ENCODE assay signal across 10 cellular contexts in genomic region chr20:59004493-59004762, GRCh38. TPM values are rescaled to one million over a fixed set of nuclear protein-coding genes. Genes with fewer than 3 reads are reported as not detected.
DNase-seq lines count a peak whose midpoint lies in the region; ATAC-seq and TF ChIP-seq lines count a peak whose summit lies in the region.
"Had no signal": no experiment of that assay in that cellular context is flagged by ENCODE, and none has a peak within 500 bp of the region (broad histone marks: within the 10 kb centered on the region; RNA-seq: fewer than 3 reads in every experiment).

No MANE protein-coding gene starts in this region.

- peak overlapping the region; percentile 75 for H3K4me3 Mint-ChIP-seq in activated naive CD8-positive, alpha-beta T cell treated with anti-CD3 and anti-CD28 coated beads for 36 hours

- H3K27me3 ChIP-seq in mononuclear cell (ENCODE audit: insufficient read depth, low read length) (no peaks in the 10 kb centered on the region), upper lobe of right lung (no peaks in the 10 kb centered on the region)

- intact Hi-C loops in upper lobe of right lung (cut with DNase I): no loop called here
- intact Hi-C loops in sciatic nerve (cut with DNase I): no loop called here

- H3K4me1 Mint-ChIP-seq in activated naive CD8-positive, alpha-beta T cell treated with anti-CD3 and anti-CD28 coated beads for 36 hours: peaks cover 25% of the 10 kb centered on the region

- H3K4me1 ChIP-seq in mononuclear cell (ENCODE audit: insufficient read depth, low read length) (peaks cover 60% of the 10 kb centered on the region), upper lobe of right lung (peaks cover 25% of the 10 kb centered on the region)

- H3K27ac ChIP-seq in upper lobe of right lung: peak overlapping the region; percentile 51

- H3K27me3 Mint-ChIP-seq in activated naive CD8-positive, alpha-beta T cell treated with anti-CD3 and anti-CD28 coated beads for 36 hours: no peaks in the 10 kb centered on the region

- H3K27ac Mint-ChIP-seq in activated naive CD8-positive, alpha-beta T cell treated with anti-CD3 and anti-CD28 coated beads for 36 hours: peak overlapping the region; percentile 90

- H3K9me3 ChIP-seq in mononuclear cell (ENCODE audit: low read depth, low read length) (no peaks in the 10 kb centered on the region), upper lobe of right lung (no peaks in the 10 kb centered on the region)

- peaks cover 3% of the 10 kb centered on the region for H3K36me3 Mint-ChIP-seq in activated naive CD8-positive, alpha-beta T cell treated with anti-CD3 and anti-CD28 coated beads for 36 hours

- peak overlapping the region; percentile 58 for H3K4me3 ChIP-seq in mononuclear cell (ENCODE audit: low read length)
- peak overlapping the region; percentile 70 for H3K4me3 ChIP-seq in upper lobe of right lung

- no peaks in the 10 kb centered on the region for H3K9me3 Mint-ChIP-seq in activated naive CD8-positive, alpha-beta T cell treated with anti-CD3 and anti-CD28 coated beads for 36 hours

- ATAC-seq in upper lobe of right lung: no peak
- no peak for ATAC-seq in GM21515 (IDR thresholded peaks at IDR 0.05; ENCODE audit: unreplicated experiment)
- ATAC-seq in GM19351 (IDR thresholded peaks at IDR 0.05; ENCODE audit: unreplicated experiment): no peak
- no peak for ATAC-seq in sciatic nerve

- peak; percentile 85 for DNase-seq in activated effector memory CD4-positive, alpha-beta T cell treated with anti-CD3 and anti-CD28 coated beads, Interleukin-2, amount 50 U/mL, for 16 hours
- DNase-seq in activated effector memory CD4-positive, alpha-beta T cell treated with Interleukin-2 at 50 U/mL for 16 hours: no peak
- peak; percentile 69 for DNase-seq in activated naive CD8-positive, alpha-beta T cell treated with anti-CD3 and anti-CD28 coated beads for 36 hours
- DNase-seq in upper lobe of right lung: peak; percentile 85
- no peak for DNase-seq in sciatic nerve (ENCODE audit: low spot score)
- DNase-seq: retina had no signal

- H3K36me3 ChIP-seq in upper lobe of right lung: peaks cover 27% of the 10 kb centered on the region

- no peak for TF ChIP-seq CTCF in upper lobe of right lung (IDR thresholded peaks at IDR 0.05)

RNA-seq across cellular contexts. Expression of gene CTSZ, which starts 2.6 kb away (rescaled TPM):
- 10 to 100 TPM; 24.6 to 25.4 TPM for total RNA-seq in activated naive CD8-positive, alpha-beta T cell treated with anti-CD3 and anti-CD28 coated beads for 36 hours
- total RNA-seq in mononuclear cell (184 TPM), upper lobe of right lung (355 TPM), sciatic nerve (151 TPM)

RNA-seq across cellular contexts. Expression of gene TUBB1, which starts 14.8 kb away (rescaled TPM):
- not detected for total RNA-seq in activated naive CD8-positive, alpha-beta T cell treated with anti-CD3 and anti-CD28 coated beads for 36 hours
- total RNA-seq in mononuclear cell (188 TPM), upper lobe of right lung (3.0 TPM), sciatic nerve (1.0 TPM)
- total RNA-seq: fibroblast of villous mesenchyme had no signal

RNA-seq across cellular contexts. Expression of gene NELFCD, which starts 23.4 kb away (rescaled TPM):
- 10 to 100 TPM; 84.1 to 91.2 TPM for total RNA-seq in activated naive CD8-positive, alpha-beta T cell treated with anti-CD3 and anti-CD28 coated beads for 36 hours
- total RNA-seq in mononuclear cell (37.2 TPM), upper lobe of right lung (51.2 TPM), sciatic nerve (50.7 TPM)

RNA-seq across cellular contexts. Expression of gene ATP5F1E, which starts 27.7 kb away (rescaled TPM):
- total RNA-seq in activated naive CD8-positive, alpha-beta T cell treated with anti-CD3 and anti-CD28 coated beads for 36 hours: 10 to 100 TPM; 83.0 to 84.4 TPM
- total RNA-seq in mononuclear cell (35.7 TPM), upper lobe of right lung (59.7 TPM), sciatic nerve (38.4 TPM)

RNA-seq across cellular contexts. Expression of gene PRELID3B, which starts 38.2 kb away (rescaled TPM):
- total RNA-seq in activated naive CD8-positive, alpha-beta T cell treated with anti-CD3 and anti-CD28 coated beads for 36 hours: 100 to 1,000 TPM; 131 to 143 TPM
- total RNA-seq in mononuclear cell (72.8 TPM), upper lobe of right lung (47.2 TPM), sciatic nerve (30.5 TPM)

Comparison
In these comparisons a context has a peak if more than half of its experiments do, and no peak if none do; other contexts are left out.
1. DNase-seq: peak in activated effector memory CD4-positive, alpha-beta T cell treated with anti-CD3 and anti-CD28 coated beads, Interleukin-2, amount 50 U/mL, for 16 hours (single experiment), activated naive CD8-positive, alpha-beta T cell treated with anti-CD3 and anti-CD28 coated beads for 36 hours (single experiment) and upper lobe of right lung (single experiment); none in activated effector memory CD4-positive, alpha-beta T cell treated with Interleukin-2 at 50 U/mL for 16 hours (single experiment) and sciatic nerve (single experiment).
2. RNA of gene TUBB1, which starts 14.8 kb away (total RNA-seq): 188 TPM in mononuclear cell (single experiment); 3.0 TPM in upper lobe of right lung (single experiment), 1.0 TPM in sciatic nerve (single experiment) and not detected in activated naive CD8-positive, alpha-beta T cell treated with anti-CD3 and anti-CD28 coated beads for 36 hours; every median in the first group is over 10 times any median in the second.